ENCODE assay signal across 1 cellular context in the genomic region with DNA sequence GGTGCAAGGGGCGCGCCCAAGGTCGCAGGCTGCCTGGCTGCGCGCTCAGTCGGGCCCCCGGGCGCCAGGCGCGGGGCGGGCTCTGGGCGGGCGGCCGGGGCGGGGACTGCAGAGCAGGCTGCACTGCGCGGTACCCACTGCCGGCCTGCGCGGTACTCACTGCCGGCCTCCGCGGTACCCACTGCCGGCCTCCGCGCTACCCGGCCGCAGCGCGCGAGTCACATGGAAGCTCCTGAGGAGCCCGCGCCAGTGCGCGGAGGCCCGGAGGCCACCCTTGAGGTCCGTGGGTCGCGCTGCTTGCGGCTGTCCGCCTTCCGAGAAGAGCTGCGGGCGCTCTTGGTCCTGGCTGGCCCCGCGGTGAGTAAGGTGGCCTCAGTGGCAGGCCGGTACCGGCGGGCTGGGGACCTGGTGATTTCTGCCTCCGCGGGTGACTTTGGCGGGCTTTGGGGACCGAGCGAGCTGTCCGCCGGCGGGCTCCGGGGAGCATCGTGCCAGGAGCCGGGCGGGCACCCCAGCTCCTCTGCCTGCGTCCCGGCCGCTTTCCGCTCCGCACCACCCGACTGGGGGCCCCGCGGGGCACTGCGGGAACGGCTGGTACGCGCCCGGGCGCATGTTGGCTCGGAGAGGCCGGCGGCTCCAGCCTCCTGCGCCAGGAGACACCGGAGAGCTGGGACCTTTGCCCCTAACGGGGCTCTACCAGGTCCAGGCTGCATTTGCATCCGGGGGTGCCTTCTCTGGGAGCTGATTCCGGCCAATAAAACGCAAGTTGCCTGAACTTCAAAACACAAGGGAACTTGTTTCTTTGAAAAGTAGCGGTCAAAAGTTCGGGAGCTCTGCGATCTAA.
TF ChIP-seq lines count a peak whose summit lies in the region.

A gene with protein sequence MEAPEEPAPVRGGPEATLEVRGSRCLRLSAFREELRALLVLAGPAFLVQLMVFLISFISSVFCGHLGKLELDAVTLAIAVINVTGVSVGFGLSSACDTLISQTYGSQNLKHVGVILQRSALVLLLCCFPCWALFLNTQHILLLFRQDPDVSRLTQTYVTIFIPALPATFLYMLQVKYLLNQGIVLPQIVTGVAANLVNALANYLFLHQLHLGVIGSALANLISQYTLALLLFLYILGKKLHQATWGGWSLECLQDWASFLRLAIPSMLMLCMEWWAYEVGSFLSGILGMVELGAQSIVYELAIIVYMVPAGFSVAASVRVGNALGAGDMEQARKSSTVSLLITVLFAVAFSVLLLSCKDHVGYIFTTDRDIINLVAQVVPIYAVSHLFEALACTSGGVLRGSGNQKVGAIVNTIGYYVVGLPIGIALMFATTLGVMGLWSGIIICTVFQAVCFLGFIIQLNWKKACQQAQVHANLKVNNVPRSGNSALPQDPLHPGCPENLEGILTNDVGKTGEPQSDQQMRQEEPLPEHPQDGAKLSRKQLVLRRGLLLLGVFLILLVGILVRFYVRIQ (plus strand): TSS at position 137 of the 844 bp plus-strand sequence. CDS start 86 bp downstream, at position 223.

TF ChIP-seq in HepG2, 621 proteins besides CTCF, POLR2A, EP300 and RAD21 (continued from another document and continues in another):
- TF ChIP-seq, protein P1, sequence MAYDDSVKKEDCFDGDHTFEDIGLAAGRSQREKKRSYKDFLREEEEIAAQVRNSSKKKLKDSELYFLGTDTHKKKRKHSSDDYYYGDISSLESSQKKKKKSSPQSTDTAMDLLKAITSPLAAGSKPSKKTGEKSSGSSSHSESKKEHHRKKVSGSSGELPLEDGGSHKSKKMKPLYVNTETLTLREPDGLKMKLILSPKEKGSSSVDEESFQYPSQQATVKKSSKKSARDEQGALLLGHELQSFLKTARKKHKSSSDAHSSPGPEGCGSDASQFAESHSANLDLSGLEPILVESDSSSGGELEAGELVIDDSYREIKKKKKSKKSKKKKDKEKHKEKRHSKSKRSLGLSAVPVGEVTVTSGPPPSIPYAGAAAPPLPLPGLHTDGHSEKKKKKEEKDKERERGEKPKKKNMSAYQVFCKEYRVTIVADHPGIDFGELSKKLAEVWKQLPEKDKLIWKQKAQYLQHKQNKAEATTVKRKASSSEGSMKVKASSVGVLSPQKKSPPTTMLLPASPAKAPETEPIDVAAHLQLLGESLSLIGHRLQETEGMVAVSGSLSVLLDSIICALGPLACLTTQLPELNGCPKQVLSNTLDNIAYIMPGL (CRISPR knock-in tag; IDR thresholded peaks at IDR 0.05; ENCODE audit: borderline replicate concordance in 1 of 2, low read depth in 1 of 2), result peak in 1 of 2 experiments; percentile 73; a peak in 3 of 4 replicates
- TF ChIP-seq YY1 (IDR thresholded peaks at IDR 0.05; ENCODE audit: insufficient read depth, insufficient replicate concordance, low read depth, low read length), result no peak
- TF ChIP-seq, protein P2, sequence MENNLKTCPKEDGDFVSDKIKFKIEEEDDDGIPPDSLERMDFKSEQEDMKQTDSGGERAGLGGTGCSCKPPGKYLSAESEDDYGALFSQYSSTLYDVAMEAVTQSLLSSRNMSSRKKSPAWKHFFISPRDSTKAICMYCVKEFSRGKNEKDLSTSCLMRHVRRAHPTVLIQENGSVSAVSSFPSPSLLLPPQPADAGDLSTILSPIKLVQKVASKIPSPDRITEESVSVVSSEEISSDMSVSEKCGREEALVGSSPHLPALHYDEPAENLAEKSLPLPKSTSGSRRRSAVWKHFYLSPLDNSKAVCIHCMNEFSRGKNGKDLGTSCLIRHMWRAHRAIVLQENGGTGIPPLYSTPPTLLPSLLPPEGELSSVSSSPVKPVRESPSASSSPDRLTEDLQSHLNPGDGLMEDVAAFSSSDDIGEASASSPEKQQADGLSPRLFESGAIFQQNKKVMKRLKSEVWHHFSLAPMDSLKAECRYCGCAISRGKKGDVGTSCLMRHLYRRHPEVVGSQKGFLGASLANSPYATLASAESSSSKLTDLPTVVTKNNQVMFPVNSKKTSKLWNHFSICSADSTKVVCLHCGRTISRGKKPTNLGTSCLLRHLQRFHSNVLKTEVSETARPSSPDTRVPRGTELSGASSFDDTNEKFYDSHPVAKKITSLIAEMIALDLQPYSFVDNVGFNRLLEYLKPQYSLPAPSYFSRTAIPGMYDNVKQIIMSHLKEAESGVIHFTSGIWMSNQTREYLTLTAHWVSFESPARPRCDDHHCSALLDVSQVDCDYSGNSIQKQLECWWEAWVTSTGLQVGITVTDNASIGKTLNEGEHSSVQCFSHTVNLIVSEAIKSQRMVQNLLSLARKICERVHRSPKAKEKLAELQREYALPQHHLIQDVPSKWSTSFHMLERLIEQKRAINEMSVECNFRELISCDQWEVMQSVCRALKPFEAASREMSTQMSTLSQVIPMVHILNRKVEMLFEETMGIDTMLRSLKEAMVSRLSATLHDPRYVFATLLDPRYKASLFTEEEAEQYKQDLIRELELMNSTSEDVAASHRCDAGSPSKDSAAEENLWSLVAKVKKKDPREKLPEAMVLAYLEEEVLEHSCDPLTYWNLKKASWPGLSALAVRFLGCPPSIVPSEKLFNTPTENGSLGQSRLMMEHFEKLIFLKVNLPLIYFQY (CRISPR knock-in tag; IDR thresholded peaks at IDR 0.05; ENCODE audit: borderline replicate concordance), result no peak
- TF ChIP-seq, protein P3, sequence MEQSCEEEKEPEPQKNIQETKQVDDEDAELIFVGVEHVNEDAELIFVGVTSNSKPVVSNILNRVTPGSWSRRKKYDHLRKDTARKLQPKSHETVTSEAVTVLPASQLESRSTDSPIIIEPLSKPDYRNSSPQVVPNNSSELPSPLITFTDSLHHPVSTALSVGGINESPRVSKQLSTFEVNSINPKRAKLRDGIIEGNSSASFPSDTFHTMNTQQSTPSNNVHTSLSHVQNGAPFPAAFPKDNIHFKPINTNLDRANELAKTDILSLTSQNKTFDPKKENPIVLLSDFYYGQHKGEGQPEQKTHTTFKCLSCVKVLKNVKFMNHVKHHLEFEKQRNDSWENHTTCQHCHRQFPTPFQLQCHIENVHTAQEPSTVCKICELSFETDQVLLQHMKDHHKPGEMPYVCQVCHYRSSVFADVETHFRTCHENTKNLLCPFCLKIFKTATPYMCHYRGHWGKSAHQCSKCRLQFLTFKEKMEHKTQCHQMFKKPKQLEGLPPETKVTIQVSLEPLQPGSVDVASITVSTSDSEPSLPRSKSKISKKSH (CRISPR knock-in tag; IDR thresholded peaks at IDR 0.05; ENCODE audit: borderline replicate concordance), result no peak
- no peak for TF ChIP-seq ZNF572 (CRISPR knock-in tag; IDR thresholded peaks at IDR 0.05)
- TF ChIP-seq, protein P4, sequence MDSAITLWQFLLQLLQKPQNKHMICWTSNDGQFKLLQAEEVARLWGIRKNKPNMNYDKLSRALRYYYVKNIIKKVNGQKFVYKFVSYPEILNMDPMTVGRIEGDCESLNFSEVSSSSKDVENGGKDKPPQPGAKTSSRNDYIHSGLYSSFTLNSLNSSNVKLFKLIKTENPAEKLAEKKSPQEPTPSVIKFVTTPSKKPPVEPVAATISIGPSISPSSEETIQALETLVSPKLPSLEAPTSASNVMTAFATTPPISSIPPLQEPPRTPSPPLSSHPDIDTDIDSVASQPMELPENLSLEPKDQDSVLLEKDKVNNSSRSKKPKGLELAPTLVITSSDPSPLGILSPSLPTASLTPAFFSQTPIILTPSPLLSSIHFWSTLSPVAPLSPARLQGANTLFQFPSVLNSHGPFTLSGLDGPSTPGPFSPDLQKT (CRISPR knock-in tag; IDR thresholded peaks at IDR 0.05; ENCODE audit: borderline replicate concordance), result no peak
- TF ChIP-seq, protein P5, sequence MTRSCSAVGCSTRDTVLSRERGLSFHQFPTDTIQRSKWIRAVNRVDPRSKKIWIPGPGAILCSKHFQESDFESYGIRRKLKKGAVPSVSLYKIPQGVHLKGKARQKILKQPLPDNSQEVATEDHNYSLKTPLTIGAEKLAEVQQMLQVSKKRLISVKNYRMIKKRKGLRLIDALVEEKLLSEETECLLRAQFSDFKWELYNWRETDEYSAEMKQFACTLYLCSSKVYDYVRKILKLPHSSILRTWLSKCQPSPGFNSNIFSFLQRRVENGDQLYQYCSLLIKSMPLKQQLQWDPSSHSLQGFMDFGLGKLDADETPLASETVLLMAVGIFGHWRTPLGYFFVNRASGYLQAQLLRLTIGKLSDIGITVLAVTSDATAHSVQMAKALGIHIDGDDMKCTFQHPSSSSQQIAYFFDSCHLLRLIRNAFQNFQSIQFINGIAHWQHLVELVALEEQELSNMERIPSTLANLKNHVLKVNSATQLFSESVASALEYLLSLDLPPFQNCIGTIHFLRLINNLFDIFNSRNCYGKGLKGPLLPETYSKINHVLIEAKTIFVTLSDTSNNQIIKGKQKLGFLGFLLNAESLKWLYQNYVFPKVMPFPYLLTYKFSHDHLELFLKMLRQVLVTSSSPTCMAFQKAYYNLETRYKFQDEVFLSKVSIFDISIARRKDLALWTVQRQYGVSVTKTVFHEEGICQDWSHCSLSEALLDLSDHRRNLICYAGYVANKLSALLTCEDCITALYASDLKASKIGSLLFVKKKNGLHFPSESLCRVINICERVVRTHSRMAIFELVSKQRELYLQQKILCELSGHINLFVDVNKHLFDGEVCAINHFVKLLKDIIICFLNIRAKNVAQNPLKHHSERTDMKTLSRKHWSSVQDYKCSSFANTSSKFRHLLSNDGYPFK (CRISPR knock-in tag; IDR thresholded peaks at IDR 0.05; ENCODE audit: borderline replicate concordance), result no peak
- no peak for TF ChIP-seq FOXK1 (CRISPR knock-in tag; IDR thresholded peaks at IDR 0.05; ENCODE audit: borderline replicate concordance, low read depth)
- TF ChIP-seq NR2F1 (CRISPR knock-in tag; IDR thresholded peaks at IDR 0.05), result no peak
- 0 out of 2 replicates have a peak, but pooled peaks have one; percentile 16 for TF ChIP-seq ZNF431 (CRISPR knock-in tag; IDR thresholded peaks at IDR 0.05; ENCODE audit: borderline replicate concordance, low read depth)
- TF ChIP-seq ZNF335 (CRISPR knock-in tag; IDR thresholded peaks at IDR 0.05), result no peak
- TF ChIP-seq, protein P6, sequence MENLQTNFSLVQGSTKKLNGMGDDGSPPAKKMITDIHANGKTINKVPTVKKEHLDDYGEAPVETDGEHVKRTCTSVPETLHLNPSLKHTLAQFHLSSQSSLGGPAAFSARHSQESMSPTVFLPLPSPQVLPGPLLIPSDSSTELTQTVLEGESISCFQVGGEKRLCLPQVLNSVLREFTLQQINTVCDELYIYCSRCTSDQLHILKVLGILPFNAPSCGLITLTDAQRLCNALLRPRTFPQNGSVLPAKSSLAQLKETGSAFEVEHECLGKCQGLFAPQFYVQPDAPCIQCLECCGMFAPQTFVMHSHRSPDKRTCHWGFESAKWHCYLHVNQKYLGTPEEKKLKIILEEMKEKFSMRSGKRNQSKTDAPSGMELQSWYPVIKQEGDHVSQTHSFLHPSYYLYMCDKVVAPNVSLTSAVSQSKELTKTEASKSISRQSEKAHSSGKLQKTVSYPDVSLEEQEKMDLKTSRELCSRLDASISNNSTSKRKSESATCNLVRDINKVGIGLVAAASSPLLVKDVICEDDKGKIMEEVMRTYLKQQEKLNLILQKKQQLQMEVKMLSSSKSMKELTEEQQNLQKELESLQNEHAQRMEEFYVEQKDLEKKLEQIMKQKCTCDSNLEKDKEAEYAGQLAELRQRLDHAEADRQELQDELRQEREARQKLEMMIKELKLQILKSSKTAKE (CRISPR knock-in tag; IDR thresholded peaks at IDR 0.05; ENCODE audit: borderline replicate concordance), result no peak
- no peak for TF ChIP-seq FIP1L1 (IDR thresholded peaks at IDR 0.05; ENCODE audit: borderline replicate concordance, insufficient read depth, low read depth, low read length)
- TF ChIP-seq, protein P7, sequence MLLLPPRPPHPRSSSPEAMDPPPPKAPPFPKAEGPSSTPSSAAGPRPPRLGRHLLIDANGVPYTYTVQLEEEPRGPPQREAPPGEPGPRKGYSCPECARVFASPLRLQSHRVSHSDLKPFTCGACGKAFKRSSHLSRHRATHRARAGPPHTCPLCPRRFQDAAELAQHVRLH (CRISPR knock-in tag; IDR thresholded peaks at IDR 0.05; ENCODE audit: borderline replicate concordance, low read depth), result peak; percentile 13; the same call in 1 of the 2 replicates
- no peak for TF ChIP-seq ZFP1 (CRISPR knock-in tag; IDR thresholded peaks at IDR 0.05)
- TF ChIP-seq MBNL3 (CRISPR knock-in tag; conservative IDR thresholded peaks at IDR 0.05), result no peak
- TF ChIP-seq, protein P8, sequence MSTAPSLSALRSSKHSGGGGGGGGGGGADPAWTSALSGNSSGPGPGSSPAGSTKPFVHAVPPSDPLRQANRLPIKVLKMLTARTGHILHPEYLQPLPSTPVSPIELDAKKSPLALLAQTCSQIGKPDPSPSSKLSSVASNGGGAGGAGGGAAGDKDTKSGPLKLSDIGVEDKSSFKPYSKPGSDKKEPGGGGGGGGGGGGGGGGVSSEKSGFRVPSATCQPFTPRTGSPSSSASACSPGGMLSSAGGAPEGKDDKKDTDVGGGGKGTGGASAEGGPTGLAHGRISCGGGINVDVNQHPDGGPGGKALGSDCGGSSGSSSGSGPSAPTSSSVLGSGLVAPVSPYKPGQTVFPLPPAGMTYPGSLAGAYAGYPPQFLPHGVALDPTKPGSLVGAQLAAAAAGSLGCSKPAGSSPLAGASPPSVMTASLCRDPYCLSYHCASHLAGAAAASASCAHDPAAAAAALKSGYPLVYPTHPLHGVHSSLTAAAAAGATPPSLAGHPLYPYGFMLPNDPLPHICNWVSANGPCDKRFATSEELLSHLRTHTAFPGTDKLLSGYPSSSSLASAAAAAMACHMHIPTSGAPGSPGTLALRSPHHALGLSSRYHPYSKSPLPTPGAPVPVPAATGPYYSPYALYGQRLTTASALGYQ (CRISPR knock-in tag; IDR thresholded peaks at IDR 0.05), result no peak
- peak; percentile 89; the same call in 1 of the 2 replicates for TF ChIP-seq ZMAT3 (CRISPR knock-in tag; conservative IDR thresholded peaks at IDR 0.05)
- TF ChIP-seq HDAC1 (CRISPR knock-in tag; IDR thresholded peaks at IDR 0.05), result no peak; the same call in 1 of the 2 replicates
- no peak for TF ChIP-seq ELF3 (CRISPR knock-in tag; IDR thresholded peaks at IDR 0.05)
- TF ChIP-seq, protein P9, sequence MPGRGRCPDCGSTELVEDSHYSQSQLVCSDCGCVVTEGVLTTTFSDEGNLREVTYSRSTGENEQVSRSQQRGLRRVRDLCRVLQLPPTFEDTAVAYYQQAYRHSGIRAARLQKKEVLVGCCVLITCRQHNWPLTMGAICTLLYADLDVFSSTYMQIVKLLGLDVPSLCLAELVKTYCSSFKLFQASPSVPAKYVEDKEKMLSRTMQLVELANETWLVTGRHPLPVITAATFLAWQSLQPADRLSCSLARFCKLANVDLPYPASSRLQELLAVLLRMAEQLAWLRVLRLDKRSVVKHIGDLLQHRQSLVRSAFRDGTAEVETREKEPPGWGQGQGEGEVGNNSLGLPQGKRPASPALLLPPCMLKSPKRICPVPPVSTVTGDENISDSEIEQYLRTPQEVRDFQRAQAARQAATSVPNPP (CRISPR knock-in tag; IDR thresholded peaks at IDR 0.05), result no peak
- TF ChIP-seq, protein P10, sequence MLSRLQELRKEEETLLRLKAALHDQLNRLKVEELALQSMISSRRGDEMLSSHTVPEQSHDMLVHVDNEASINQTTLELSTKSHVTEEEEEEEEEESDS (CRISPR knock-in tag; IDR thresholded peaks at IDR 0.05; ENCODE audit: borderline replicate concordance), result peak; percentile 86
- no peak; the same call in 1 of the 2 replicates for TF ChIP-seq ETV5 (CRISPR knock-in tag; IDR thresholded peaks at IDR 0.05; ENCODE audit: borderline replicate concordance)
- TF ChIP-seq NR2F2 (IDR thresholded peaks at IDR 0.05; ENCODE audit: borderline replicate concordance, low read depth), result no peak
- no peak for TF ChIP-seq CENPX (CRISPR knock-in tag; IDR thresholded peaks at IDR 0.05)
- TF ChIP-seq DNMT1 (CRISPR knock-in tag; IDR thresholded peaks at IDR 0.05), result no peak
